ENCODE assay signal across 8 cellular contexts in the genomic region with DNA sequence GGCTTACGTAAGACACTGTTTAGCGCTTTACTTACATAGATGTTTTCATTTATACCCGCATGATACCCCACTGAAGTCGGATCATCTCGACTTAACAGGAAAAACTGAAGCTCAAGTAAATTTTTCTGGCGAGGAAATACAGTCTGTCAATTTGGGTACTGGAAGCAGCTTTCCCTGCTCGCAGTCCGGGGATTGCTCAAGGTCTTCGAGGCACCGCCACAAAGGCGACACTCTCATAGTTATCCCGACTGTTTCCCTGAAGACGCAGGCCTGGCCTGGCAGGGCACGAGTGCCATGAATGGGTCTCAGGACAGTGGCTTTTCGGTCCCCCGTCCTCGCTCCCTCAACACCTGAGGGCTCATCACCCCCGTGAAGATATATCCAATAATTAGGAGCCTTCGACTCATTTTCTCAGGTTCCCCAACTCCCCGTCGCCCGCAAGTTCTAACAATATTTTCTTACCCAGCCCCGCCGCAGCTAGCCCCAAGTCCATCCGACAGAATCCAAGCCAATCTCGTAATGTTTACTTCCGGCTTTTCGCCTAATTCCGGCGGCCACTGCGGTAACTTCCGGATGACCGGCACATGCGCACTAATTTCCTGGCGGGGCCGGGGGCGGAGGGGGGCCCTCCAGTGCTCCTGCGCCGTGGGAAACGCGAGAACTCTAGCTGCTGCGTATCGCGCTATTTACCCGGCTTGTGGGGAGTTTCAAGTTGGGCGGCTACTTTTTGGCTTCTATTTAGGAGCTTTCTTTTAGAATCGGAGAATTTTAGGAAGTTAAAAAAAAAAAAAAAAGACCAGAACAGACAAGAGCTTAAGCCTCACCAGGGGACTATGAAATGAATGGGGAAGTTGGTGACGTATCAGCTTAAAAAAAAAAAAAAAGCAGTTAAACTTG. TPM values are rescaled to one million over a fixed set of nuclear protein-coding genes. Genes with fewer than 3 reads are reported as not detected.
DNase-seq lines count a peak whose midpoint lies in the region; ATAC-seq and TF ChIP-seq lines count a peak whose summit lies in the region.

A gene (minus strand): TSS at position 521 of the 897 bp plus-strand sequence. CDS start 3,787 bp downstream, outside the sequence.

- H3K4me3 ChIP-seq in AG04449 (ENCODE audit: low read depth, low read length) (peak within 1 kb of the TSS; percentile 97), cardiac fibroblast (replicated peaks in 1 of 2; ENCODE audit: low read depth in 2 of 2, low read length in 2 of 2) (peak within 1 kb of the TSS; percentile 89 to 96), spleen (peak within 1 kb of the TSS; percentile 52 to 94 (median 70))

- CTCF ChIA-PET in AG04449 (lab: Yijun Ruan, JAX): interaction anchor here (0.5 to 3.5 kb wide), 7 partner anchors 10 to 419 kb away, joined by 3 to 23 read pairs (median 4); no protein-coding TSS in a partner anchor
- CTCF ChIA-PET in WTC11 (lab: Charles Lee): interaction anchor here (0.6 to 2.3 kb wide), 8 partner anchors 19 to 1632 kb away, joined by 3 to 26 read pairs (median 4); a partner anchor contains a TSS

- no peaks in the 10 kb centered on the region for H3K9me3 Mint-ChIP-seq in WTC11

- no peaks in the 10 kb centered on the region for H3K9me3 ChIP-seq in spleen

- H3K27me3 ChIP-seq in spleen (replicated peaks in 1 of 7): no peaks in the 10 kb centered on the region

- H3K27ac ChIP-seq in spleen: peak within 1 kb of the TSS; percentile 49 to 96 (median 96)

- intact Hi-C loops in spleen (cut with DNase I; ENCODE audit: low total_unique reads): no loop called here

- DNase-seq in AG04449 (ENCODE audit: low read depth, low spot score) (peak; percentile 79), NCI-H226 (peak; percentile 90), WTC11 (ENCODE audit: low spot score) (peak; percentile 94), cardiac fibroblast (ENCODE audit: low read depth in 2 of 2) (peak; percentile 98), inferior parietal cortex (ENCODE audit: extremely low spot score) (peak; percentile 91), spleen (peak; percentile 96)

- peaks cover 21% of the 10 kb centered on the region for H3K36me3 Mint-ChIP-seq in WTC11

- H3K27ac Mint-ChIP-seq in WTC11: peak within 1 kb of the TSS; percentile 96

- H3K27me3 Mint-ChIP-seq in WTC11 (ENCODE audit: low read depth): no peaks in the 10 kb centered on the region

- peaks cover 42% of the 10 kb centered on the region for H3K4me1 Mint-ChIP-seq in WTC11

- TF ChIP-seq POLR2A in spleen (IDR thresholded peaks at IDR 0.05): peak in 2 of 3 donors; percentile 6 to 61

- WGBS in spleen, 5 donors: 0 to 1% (median 1%) methylated on average over 43 to 48 of the region's 48 CpGs

- peaks cover 25 to 85% (median 67%) of the 10 kb centered on the region in 6 donors for H3K4me1 ChIP-seq in spleen

- POLR2A ChIA-PET in AG04449 (lab: Yijun Ruan, JAX) (interaction anchor here (0.7 to 1.2 kb wide), 3 partner anchors 16 to 399 kb away, joined by 3 to 5 read pairs (median 4); no protein-coding TSS in a partner anchor), WTC11 (lab: Charles Lee) (interaction anchor here (0.6 to 1.3 kb wide), 7 partner anchors 19 to 692 kb away, joined by 3 to 10 read pairs (median 3); a partner anchor contains a TSS)

- peak within 1 kb of the TSS; percentile 98 for H3K4me3 Mint-ChIP-seq in WTC11

- TF ChIP-seq CTCF in AG04449 (IDR thresholded peaks at IDR 0.05; ENCODE audit: insufficient read depth, low read length, missing control alignments) (no peak), WTC11 (IDR thresholded peaks at IDR 0.05) (no peak), cardiac fibroblast (IDR thresholded peaks at IDR 0.05; ENCODE audit: low read depth, low read length) (no peak), spleen (IDR thresholded peaks at IDR 0.05 in 8 of 11, conservative IDR thresholded peaks at IDR 0.05 in 3 of 11) (peak in 2 of 11 experiments; percentile 8 to 25)

- peaks cover 0 to 25% (median 16%) of the 10 kb centered on the region in 6 donors for H3K36me3 ChIP-seq in spleen

- ATAC-seq in GM18909 (IDR thresholded peaks at IDR 0.05; ENCODE audit: poor library complexity, unreplicated experiment): peak; percentile 75
- ATAC-seq in HG03175 (IDR thresholded peaks at IDR 0.05; ENCODE audit: unreplicated experiment): peak; percentile 67
- peak; percentile 80 for ATAC-seq in WTC11

TF ChIP-seq in WTC11, 78 proteins besides CTCF, POLR2A, EP300 and RAD21:
- TF ChIP-seq FOXK1 (CRISPR knock-in tag; IDR thresholded peaks at IDR 0.05) (peak; percentile 99), MXD4 (CRISPR knock-in tag; IDR thresholded peaks at IDR 0.05; ENCODE audit: borderline replicate concordance) (no peak), ETV6 (CRISPR knock-in tag; IDR thresholded peaks at IDR 0.05) (peak; percentile 86; the same call in 1 of the 2 replicates), GABPB1 (CRISPR knock-in tag; IDR thresholded peaks at IDR 0.05) (peak; percentile 52; the same call in 1 of the 2 replicates), SMAD4 (CRISPR knock-in tag; IDR thresholded peaks at IDR 0.05) (no peak), CREM (CRISPR knock-in tag; IDR thresholded peaks at IDR 0.05) (0 out of 2 replicates have a peak, but pooled peaks have one; percentile 29)
- TF ChIP-seq, protein P1, sequence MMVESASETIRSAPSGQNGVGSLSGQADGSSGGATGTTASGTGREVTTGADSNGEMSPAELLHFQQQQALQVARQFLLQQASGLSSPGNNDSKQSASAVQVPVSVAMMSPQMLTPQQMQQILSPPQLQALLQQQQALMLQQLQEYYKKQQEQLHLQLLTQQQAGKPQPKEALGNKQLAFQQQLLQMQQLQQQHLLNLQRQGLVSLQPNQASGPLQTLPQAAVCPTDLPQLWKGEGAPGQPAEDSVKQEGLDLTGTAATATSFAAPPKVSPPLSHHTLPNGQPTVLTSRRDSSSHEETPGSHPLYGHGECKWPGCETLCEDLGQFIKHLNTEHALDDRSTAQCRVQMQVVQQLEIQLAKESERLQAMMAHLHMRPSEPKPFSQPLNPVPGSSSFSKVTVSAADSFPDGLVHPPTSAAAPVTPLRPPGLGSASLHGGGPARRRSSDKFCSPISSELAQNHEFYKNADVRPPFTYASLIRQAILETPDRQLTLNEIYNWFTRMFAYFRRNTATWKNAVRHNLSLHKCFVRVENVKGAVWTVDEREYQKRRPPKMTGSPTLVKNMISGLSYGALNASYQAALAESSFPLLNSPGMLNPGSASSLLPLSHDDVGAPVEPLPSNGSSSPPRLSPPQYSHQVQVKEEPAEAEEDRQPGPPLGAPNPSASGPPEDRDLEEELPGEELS (CRISPR knock-in tag; IDR thresholded peaks at IDR 0.05): 0 out of 2 replicates have a peak, but pooled peaks have one; percentile 54
- TF ChIP-seq, protein P2, sequence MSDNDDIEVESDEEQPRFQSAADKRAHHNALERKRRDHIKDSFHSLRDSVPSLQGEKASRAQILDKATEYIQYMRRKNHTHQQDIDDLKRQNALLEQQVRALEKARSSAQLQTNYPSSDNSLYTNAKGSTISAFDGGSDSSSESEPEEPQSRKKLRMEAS (CRISPR knock-in tag; IDR thresholded peaks at IDR 0.05): peak; percentile 50; the same call in 1 of the 2 replicates
- TF ChIP-seq, protein P3, sequence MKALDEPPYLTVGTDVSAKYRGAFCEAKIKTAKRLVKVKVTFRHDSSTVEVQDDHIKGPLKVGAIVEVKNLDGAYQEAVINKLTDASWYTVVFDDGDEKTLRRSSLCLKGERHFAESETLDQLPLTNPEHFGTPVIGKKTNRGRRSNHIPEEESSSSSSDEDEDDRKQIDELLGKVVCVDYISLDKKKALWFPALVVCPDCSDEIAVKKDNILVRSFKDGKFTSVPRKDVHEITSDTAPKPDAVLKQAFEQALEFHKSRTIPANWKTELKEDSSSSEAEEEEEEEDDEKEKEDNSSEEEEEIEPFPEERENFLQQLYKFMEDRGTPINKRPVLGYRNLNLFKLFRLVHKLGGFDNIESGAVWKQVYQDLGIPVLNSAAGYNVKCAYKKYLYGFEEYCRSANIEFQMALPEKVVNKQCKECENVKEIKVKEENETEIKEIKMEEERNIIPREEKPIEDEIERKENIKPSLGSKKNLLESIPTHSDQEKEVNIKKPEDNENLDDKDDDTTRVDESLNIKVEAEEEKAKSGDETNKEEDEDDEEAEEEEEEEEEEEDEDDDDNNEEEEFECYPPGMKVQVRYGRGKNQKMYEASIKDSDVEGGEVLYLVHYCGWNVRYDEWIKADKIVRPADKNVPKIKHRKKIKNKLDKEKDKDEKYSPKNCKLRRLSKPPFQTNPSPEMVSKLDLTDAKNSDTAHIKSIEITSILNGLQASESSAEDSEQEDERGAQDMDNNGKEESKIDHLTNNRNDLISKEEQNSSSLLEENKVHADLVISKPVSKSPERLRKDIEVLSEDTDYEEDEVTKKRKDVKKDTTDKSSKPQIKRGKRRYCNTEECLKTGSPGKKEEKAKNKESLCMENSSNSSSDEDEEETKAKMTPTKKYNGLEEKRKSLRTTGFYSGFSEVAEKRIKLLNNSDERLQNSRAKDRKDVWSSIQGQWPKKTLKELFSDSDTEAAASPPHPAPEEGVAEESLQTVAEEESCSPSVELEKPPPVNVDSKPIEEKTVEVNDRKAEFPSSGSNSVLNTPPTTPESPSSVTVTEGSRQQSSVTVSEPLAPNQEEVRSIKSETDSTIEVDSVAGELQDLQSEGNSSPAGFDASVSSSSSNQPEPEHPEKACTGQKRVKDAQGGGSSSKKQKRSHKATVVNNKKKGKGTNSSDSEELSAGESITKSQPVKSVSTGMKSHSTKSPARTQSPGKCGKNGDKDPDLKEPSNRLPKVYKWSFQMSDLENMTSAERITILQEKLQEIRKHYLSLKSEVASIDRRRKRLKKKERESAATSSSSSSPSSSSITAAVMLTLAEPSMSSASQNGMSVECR (CRISPR knock-in tag; IDR thresholded peaks at IDR 0.05; ENCODE audit: borderline replicate concordance): no peak

RNA-seq across cellular contexts. Expression of the gene that starts here (rescaled TPM):
- total RNA-seq in WTC11 (2021) (28.7 to 33.3 TPM (median 32.5 TPM) in 3 replicates), spleen (100 to 1,000 TPM in 1 of 7 donors, 10 to 100 TPM in 6; 53.6 to 114 (median 58.1) TPM)
- polyA plus RNA-seq in spleen: 10 to 100 TPM; 32.1 to 40.5 (median 36.6) TPM

Comparison
In these comparisons a context has a peak if more than half of its experiments do, and no peak if none do; other contexts are left out.
1. Peak in every context shown above with its lines: DNase-seq, ATAC-seq, H3K4me3 ChIP-seq and H3K27ac ChIP-seq.